27 cellular contexts compared by ENCODE assay signal in the genomic region with DNA sequence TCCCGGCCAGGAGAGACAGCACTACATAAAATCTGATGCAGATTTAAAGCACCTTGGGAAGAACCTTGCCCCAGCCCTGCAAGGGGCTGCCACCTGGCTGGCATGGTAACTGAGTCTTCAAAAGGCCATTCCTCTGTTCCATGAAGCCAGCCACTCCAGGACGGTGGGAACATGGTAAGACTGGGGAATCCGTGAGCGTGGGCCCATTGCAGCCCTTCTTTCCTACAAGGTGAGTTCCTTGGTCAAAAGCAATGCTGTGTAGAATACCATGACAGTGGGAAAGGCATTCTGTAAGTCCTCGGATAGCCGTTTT.
"Had no signal": no experiment of that assay in that cellular context is flagged by ENCODE, and none has a peak within 500 bp of the region (broad histone marks: within the 10 kb centered on the region; RNA-seq: fewer than 3 reads in every experiment).

No MANE protein-coding gene starts in this region.

- H3K4me3 ChIP-seq: dorsolateral prefrontal cortex, esophagus muscularis mucosa, gastrocnemius medialis, heart left ventricle had no signal

- H3K27ac ChIP-seq: brain microvascular endothelial cell, dorsolateral prefrontal cortex, esophagus muscularis mucosa, foreskin keratinocyte, gastrocnemius medialis, heart left ventricle had no signal

- ATAC-seq: activated CD4-positive, alpha-beta T cell treated with anti-CD3 and anti-CD28 coated beads for 36 hours; activated CD8-positive, alpha-beta memory T cell treated with anti-CD3 and anti-CD28 coated beads, Interleukin-2, amount 10 ng/mL, durations not matched to agents 7 days and 5 days; activated CD8-positive, alpha-beta T cell treated with anti-CD3 and anti-CD28 coated beads, Interleukin-2, amount 10 ng/mL, durations not matched to agents 7 days and 5 days; activated naive CD4-positive, alpha-beta T cell treated with anti-CD3 and anti-CD28 coated beads, Interleukin-2, amount 50 U/mL, for 72 hours; foreskin keratinocyte; gastrocnemius medialis; heart left ventricle; T-helper 17 cell had no signal

- DNase-seq: activated CD4-positive, alpha-beta memory T cell treated with anti-CD3 and anti-CD28 coated beads for 36 hours; activated CD4-positive, alpha-beta T cell treated with anti-CD3 and anti-CD28 coated beads for 36 hours; activated CD4-positive, alpha-beta T cell treated with anti-CD3 and anti-CD28 coated beads, Interleukin-2, amount 10 ng/mL, durations not matched to agents 24 days and 14 days; activated CD4-positive, CD25-positive, alpha-beta regulatory T cell; activated CD4-positive, CD25-positive, alpha-beta regulatory T cell treated with anti-CD3 and anti-CD28 coated beads, Interleukin-2, amount 50 U/mL, for 72 hours; activated CD8-positive, alpha-beta memory T cell treated with anti-CD3 and anti-CD28 coated beads, Interleukin-2, amount 10 ng/mL, durations not matched to agents 7 days and 5 days; activated CD8-positive, alpha-beta memory T cell treated with anti-CD3 and anti-CD28 coated beads, Interleukin-2, amount 50 U/mL, for 4 hours; activated CD8-positive, alpha-beta T cell treated with anti-CD3 and anti-CD28 coated beads, Interleukin-2, amount 10 ng/mL, durations not matched to agents 7 days and 5 days; activated gamma-delta T cell; activated naive CD4-positive, alpha-beta T cell; activated naive CD4-positive, alpha-beta T cell treated with anti-CD3 and anti-CD28 coated beads, Interleukin-2, amount 10 ng/mL, durations not matched to agents 7 days and 5 days; activated naive CD8-positive, alpha-beta T cell treated with anti-CD3 and anti-CD28 coated beads, Interleukin-2, amount 10 ng/mL, durations not matched to agents 7 days and 5 days; activated T-cell treated with anti-CD3 and anti-CD28 coated beads, Interleukin-2, amount 50 U/mL, for 1 hour; activated T-cell treated with anti-CD3 and anti-CD28 coated beads, Interleukin-2, amount 50 U/mL, for 48 hours; brain microvascular endothelial cell; effector memory CD4-positive, alpha-beta T cell; erythroblast; foreskin keratinocyte; gastrocnemius medialis; glutamatergic neuron; heart left ventricle; T-helper 1 cell; T-helper 17 cell had no signal

- FAIRE-seq: astrocyte had no signal
